1 cellular context compared by ENCODE assay signal in the genomic region with DNA sequence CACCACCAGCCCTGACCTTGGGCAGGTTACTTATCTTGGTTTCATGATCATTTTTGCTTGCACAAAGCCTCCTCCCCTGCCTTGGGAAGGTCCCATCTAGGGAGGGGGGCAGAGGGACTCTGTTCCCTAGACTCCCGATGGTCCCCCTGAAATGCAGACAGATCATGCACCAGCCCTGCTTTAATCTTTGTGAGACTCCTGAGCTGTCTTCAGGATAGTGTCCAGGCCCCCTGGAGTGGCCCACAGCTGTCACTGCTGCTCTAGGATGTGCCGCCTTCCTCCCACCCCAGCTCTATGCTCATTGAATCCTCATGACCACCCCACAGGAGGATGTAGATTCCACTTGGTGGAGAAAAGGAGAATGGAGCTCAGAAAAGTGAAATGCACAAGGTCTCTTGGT.
TF ChIP-seq lines count a peak whose summit lies in the region.

No MANE protein-coding gene starts in this region.

TF ChIP-seq in H1, 55 proteins besides CTCF, POLR2A, EP300 and RAD21 (continued from another document):
- TF ChIP-seq CREB1 (IDR thresholded peaks at IDR 0.05) (no peak), KDM4A (IDR thresholded peaks at IDR 0.05; ENCODE audit: low read depth, low read length, severe bottlenecking) (no peak)
- TF ChIP-seq, protein P1, sequence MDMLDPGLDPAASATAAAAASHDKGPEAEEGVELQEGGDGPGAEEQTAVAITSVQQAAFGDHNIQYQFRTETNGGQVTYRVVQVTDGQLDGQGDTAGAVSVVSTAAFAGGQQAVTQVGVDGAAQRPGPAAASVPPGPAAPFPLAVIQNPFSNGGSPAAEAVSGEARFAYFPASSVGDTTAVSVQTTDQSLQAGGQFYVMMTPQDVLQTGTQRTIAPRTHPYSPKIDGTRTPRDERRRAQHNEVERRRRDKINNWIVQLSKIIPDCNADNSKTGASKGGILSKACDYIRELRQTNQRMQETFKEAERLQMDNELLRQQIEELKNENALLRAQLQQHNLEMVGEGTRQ (IDR thresholded peaks at IDR 0.05; ENCODE audit: low read length) = no peak
